In the genomic region with DNA sequence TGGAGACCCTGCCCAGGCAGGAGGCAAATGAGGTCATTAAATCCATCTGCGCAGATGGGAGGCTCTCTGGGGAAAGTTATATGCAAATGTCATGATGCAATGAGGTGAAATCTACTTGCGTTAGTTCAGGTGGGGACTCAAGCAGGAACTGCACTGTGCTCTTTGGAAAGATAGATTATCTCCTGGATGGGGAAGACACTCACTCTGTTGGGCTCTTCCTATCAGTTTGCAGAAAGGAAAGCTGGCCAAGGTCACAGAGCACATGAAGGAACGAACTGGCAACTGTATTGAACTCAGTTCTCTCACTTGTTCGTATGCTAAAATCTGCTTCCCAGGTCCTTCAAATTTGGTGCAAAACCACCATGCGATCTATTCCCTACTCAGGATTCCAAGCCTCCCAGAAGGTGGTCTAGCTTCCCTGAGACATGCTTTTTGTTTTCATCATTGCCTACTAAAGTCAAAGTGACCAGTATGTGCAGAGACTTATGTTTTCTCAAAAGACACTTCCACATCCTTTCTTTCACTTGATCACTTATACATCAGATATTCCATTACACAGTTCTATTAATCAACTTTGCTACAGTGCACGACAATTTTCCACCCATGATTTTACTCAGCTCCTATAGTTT, we compare ENCODE assay signal across 1 cellular context.
A peak's percentile ranks its signal among the peaks of the same experiment; 100 is the strongest.
TF ChIP-seq lines count a peak whose summit lies in the region.

No MANE protein-coding gene starts in this region.

TF ChIP-seq in K562, 482 proteins besides CTCF, POLR2A, EP300 and RAD21 (continued from another document and continues in another):
- TF ChIP-seq, protein P1, sequence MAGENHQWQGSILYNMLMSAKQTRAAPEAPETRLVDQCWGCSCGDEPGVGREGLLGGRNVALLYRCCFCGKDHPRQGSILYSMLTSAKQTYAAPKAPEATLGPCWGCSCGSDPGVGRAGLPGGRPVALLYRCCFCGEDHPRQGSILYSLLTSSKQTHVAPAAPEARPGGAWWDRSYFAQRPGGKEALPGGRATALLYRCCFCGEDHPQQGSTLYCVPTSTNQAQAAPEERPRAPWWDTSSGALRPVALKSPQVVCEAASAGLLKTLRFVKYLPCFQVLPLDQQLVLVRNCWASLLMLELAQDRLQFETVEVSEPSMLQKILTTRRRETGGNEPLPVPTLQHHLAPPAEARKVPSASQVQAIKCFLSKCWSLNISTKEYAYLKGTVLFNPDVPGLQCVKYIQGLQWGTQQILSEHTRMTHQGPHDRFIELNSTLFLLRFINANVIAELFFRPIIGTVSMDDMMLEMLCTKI (IDR thresholded peaks at IDR 0.05; ENCODE audit: partially characterized antibody), result no peak
- TF ChIP-seq XRCC3 (IDR thresholded peaks at IDR 0.05) (no peak), CHD2 (IDR thresholded peaks at IDR 0.05; ENCODE audit: low read depth, low read length) (no peak), SIX5 (IDR thresholded peaks at IDR 0.05; ENCODE audit: borderline replicate concordance in 1 of 2, insufficient read depth in 1 of 2, low read depth in 1 of 2, low read length in 2 of 2) (no peak), LARP7 (IDR thresholded peaks at IDR 0.05) (no peak), ZBTB7A (IDR thresholded peaks at IDR 0.05; ENCODE audit: borderline replicate concordance, control insufficient read depth, low read depth, low read length) (no peak), ZNF766 (CRISPR knock-in tag; conservative IDR thresholded peaks at IDR 0.05) (no peak; the same call in 1 of the 2 replicates), ZNF76 (CRISPR knock-in tag; IDR thresholded peaks at IDR 0.05; ENCODE audit: borderline replicate concordance) (0 out of 2 replicates have a peak, but pooled peaks have one; percentile 8), BRD4 (IDR thresholded peaks at IDR 0.05) (no peak), SMAD4 (CRISPR knock-in tag; conservative IDR thresholded peaks at IDR 0.05) (peak; percentile 83), NFIX (CRISPR knock-in tag; IDR thresholded peaks at IDR 0.05; ENCODE audit: low read depth) (no peak), TSC22D4 (tag; IDR thresholded peaks at IDR 0.05) (no peak), FOXA1 (IDR thresholded peaks at IDR 0.05; ENCODE audit: borderline replicate concordance) (no peak), MEF2D (tag; conservative IDR thresholded peaks at IDR 0.05; ENCODE audit: low read depth) (peak; percentile 64; the same call in 1 of the 2 replicates), ZNF79 (CRISPR knock-in tag; IDR thresholded peaks at IDR 0.05; ENCODE audit: low read depth) (no peak), PHF8 (IDR thresholded peaks at IDR 0.05; ENCODE audit: borderline replicate concordance, low read length) (no peak), HDAC8 (tag; IDR thresholded peaks at IDR 0.05) (peak; percentile 70; the same call in 1 of the 2 replicates), SAP30 (IDR thresholded peaks at IDR 0.05; ENCODE audit: borderline replicate concordance, insufficient read depth, low read depth, low read length, poor library complexity, severe bottlenecking) (no peak), FUS (optimal IDR thresholded peaks at IDR 0.05; ENCODE audit: low read depth, low read length) (no peak), PTRF (tag; IDR thresholded peaks at IDR 0.05) (no peak), GATA2 (CRISPR knock-in tag; IDR thresholded peaks at IDR 0.05) (no peak), MIER1 (IDR thresholded peaks at IDR 0.05; ENCODE audit: low read depth) (no peak), FOSL1 (tag; conservative IDR thresholded peaks at IDR 0.05) (peak; percentile 28; the same call in 1 of the 2 replicates), SETDB1 (IDR thresholded peaks at IDR 0.05; ENCODE audit: low read length) (no peak), NCOA6 (IDR thresholded peaks at IDR 0.05) (no peak), ZNF282 (CRISPR knock-in tag; IDR thresholded peaks at IDR 0.05) (no peak), THRAP3 (IDR thresholded peaks at IDR 0.05; ENCODE audit: borderline replicate concordance) (no peak), PHTF2 (CRISPR knock-in tag; IDR thresholded peaks at IDR 0.05) (no peak), L3MBTL2 (IDR thresholded peaks at IDR 0.05) (peak; percentile 83), XRCC4 (IDR thresholded peaks at IDR 0.05; ENCODE audit: extremely low read depth, insufficient read depth, insufficient read length) (no peak), CHD4 (IDR thresholded peaks at IDR 0.05; ENCODE audit: insufficient read depth, insufficient replicate concordance, low read depth, low read length, poor library complexity, severe bottlenecking) (no peak), NUFIP1 (IDR thresholded peaks at IDR 0.05; ENCODE audit: partially characterized antibody) (no peak), TAF7 (tag; IDR thresholded peaks at IDR 0.05) (no peak)
- TF ChIP-seq, protein P2, sequence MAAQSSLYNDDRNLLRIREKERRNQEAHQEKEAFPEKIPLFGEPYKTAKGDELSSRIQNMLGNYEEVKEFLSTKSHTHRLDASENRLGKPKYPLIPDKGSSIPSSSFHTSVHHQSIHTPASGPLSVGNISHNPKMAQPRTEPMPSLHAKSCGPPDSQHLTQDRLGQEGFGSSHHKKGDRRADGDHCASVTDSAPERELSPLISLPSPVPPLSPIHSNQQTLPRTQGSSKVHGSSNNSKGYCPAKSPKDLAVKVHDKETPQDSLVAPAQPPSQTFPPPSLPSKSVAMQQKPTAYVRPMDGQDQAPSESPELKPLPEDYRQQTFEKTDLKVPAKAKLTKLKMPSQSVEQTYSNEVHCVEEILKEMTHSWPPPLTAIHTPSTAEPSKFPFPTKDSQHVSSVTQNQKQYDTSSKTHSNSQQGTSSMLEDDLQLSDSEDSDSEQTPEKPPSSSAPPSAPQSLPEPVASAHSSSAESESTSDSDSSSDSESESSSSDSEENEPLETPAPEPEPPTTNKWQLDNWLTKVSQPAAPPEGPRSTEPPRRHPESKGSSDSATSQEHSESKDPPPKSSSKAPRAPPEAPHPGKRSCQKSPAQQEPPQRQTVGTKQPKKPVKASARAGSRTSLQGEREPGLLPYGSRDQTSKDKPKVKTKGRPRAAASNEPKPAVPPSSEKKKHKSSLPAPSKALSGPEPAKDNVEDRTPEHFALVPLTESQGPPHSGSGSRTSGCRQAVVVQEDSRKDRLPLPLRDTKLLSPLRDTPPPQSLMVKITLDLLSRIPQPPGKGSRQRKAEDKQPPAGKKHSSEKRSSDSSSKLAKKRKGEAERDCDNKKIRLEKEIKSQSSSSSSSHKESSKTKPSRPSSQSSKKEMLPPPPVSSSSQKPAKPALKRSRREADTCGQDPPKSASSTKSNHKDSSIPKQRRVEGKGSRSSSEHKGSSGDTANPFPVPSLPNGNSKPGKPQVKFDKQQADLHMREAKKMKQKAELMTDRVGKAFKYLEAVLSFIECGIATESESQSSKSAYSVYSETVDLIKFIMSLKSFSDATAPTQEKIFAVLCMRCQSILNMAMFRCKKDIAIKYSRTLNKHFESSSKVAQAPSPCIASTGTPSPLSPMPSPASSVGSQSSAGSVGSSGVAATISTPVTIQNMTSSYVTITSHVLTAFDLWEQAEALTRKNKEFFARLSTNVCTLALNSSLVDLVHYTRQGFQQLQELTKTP (IDR thresholded peaks at IDR 0.05; ENCODE audit: low read depth in 1 of 2, partially characterized antibody in 2 of 2), result peak; percentile 79 to 93
- TF ChIP-seq, protein P3, sequence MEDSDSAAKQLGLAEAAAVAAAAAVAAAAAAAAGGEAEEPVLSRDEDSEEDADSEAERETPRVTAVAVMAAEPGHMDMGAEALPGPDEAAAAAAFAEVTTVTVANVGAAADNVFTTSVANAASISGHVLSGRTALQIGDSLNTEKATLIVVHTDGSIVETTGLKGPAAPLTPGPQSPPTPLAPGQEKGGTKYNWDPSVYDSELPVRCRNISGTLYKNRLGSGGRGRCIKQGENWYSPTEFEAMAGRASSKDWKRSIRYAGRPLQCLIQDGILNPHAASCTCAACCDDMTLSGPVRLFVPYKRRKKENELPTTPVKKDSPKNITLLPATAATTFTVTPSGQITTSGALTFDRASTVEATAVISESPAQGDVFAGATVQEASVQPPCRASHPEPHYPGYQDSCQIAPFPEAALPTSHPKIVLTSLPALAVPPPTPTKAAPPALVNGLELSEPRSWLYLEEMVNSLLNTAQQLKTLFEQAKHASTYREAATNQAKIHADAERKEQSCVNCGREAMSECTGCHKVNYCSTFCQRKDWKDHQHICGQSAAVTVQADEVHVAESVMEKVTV (CRISPR knock-in tag; IDR thresholded peaks at IDR 0.05), result no peak; the same call in 1 of the 2 replicates
- TF ChIP-seq, protein P4, sequence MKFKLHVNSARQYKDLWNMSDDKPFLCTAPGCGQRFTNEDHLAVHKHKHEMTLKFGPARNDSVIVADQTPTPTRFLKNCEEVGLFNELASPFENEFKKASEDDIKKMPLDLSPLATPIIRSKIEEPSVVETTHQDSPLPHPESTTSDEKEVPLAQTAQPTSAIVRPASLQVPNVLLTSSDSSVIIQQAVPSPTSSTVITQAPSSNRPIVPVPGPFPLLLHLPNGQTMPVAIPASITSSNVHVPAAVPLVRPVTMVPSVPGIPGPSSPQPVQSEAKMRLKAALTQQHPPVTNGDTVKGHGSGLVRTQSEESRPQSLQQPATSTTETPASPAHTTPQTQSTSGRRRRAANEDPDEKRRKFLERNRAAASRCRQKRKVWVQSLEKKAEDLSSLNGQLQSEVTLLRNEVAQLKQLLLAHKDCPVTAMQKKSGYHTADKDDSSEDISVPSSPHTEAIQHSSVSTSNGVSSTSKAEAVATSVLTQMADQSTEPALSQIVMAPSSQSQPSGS (CRISPR knock-in tag; IDR thresholded peaks at IDR 0.05), result no peak
- TF ChIP-seq, protein P5, sequence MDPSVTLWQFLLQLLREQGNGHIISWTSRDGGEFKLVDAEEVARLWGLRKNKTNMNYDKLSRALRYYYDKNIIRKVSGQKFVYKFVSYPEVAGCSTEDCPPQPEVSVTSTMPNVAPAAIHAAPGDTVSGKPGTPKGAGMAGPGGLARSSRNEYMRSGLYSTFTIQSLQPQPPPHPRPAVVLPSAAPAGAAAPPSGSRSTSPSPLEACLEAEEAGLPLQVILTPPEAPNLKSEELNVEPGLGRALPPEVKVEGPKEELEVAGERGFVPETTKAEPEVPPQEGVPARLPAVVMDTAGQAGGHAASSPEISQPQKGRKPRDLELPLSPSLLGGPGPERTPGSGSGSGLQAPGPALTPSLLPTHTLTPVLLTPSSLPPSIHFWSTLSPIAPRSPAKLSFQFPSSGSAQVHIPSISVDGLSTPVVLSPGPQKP (CRISPR knock-in tag; IDR thresholded peaks at IDR 0.05), result no peak
- TF ChIP-seq, protein P6, sequence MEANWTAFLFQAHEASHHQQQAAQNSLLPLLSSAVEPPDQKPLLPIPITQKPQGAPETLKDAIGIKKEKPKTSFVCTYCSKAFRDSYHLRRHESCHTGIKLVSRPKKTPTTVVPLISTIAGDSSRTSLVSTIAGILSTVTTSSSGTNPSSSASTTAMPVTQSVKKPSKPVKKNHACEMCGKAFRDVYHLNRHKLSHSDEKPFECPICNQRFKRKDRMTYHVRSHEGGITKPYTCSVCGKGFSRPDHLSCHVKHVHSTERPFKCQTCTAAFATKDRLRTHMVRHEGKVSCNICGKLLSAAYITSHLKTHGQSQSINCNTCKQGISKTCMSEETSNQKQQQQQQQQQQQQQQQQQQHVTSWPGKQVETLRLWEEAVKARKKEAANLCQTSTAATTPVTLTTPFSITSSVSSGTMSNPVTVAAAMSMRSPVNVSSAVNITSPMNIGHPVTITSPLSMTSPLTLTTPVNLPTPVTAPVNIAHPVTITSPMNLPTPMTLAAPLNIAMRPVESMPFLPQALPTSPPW (CRISPR knock-in tag; IDR thresholded peaks at IDR 0.05), result no peak; the same call in 1 of the 2 replicates
- TF ChIP-seq, protein P7, sequence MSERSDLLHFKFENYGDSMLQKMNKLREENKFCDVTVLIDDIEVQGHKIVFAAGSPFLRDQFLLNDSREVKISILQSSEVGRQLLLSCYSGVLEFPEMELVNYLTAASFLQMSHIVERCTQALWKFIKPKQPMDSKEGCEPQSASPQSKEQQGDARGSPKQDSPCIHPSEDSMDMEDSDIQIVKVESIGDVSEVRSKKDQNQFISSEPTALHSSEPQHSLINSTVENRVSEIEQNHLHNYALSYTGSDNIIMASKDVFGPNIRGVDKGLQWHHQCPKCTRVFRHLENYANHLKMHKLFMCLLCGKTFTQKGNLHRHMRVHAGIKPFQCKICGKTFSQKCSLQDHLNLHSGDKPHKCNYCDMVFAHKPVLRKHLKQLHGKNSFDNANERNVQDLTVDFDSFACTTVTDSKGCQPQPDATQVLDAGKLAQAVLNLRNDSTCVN (CRISPR knock-in tag; IDR thresholded peaks at IDR 0.05), result no peak
- TF ChIP-seq, protein P8, sequence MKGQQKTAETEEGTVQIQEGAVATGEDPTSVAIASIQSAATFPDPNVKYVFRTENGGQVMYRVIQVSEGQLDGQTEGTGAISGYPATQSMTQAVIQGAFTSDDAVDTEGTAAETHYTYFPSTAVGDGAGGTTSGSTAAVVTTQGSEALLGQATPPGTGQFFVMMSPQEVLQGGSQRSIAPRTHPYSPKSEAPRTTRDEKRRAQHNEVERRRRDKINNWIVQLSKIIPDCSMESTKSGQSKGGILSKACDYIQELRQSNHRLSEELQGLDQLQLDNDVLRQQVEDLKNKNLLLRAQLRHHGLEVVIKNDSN (CRISPR knock-in tag; IDR thresholded peaks at IDR 0.05), result no peak
- TF ChIP-seq, protein P9, sequence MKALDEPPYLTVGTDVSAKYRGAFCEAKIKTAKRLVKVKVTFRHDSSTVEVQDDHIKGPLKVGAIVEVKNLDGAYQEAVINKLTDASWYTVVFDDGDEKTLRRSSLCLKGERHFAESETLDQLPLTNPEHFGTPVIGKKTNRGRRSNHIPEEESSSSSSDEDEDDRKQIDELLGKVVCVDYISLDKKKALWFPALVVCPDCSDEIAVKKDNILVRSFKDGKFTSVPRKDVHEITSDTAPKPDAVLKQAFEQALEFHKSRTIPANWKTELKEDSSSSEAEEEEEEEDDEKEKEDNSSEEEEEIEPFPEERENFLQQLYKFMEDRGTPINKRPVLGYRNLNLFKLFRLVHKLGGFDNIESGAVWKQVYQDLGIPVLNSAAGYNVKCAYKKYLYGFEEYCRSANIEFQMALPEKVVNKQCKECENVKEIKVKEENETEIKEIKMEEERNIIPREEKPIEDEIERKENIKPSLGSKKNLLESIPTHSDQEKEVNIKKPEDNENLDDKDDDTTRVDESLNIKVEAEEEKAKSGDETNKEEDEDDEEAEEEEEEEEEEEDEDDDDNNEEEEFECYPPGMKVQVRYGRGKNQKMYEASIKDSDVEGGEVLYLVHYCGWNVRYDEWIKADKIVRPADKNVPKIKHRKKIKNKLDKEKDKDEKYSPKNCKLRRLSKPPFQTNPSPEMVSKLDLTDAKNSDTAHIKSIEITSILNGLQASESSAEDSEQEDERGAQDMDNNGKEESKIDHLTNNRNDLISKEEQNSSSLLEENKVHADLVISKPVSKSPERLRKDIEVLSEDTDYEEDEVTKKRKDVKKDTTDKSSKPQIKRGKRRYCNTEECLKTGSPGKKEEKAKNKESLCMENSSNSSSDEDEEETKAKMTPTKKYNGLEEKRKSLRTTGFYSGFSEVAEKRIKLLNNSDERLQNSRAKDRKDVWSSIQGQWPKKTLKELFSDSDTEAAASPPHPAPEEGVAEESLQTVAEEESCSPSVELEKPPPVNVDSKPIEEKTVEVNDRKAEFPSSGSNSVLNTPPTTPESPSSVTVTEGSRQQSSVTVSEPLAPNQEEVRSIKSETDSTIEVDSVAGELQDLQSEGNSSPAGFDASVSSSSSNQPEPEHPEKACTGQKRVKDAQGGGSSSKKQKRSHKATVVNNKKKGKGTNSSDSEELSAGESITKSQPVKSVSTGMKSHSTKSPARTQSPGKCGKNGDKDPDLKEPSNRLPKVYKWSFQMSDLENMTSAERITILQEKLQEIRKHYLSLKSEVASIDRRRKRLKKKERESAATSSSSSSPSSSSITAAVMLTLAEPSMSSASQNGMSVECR (CRISPR knock-in tag; IDR thresholded peaks at IDR 0.05), result no peak
